Comparison of ENCODE assay signal across 21 cellular contexts in the genomic region with DNA sequence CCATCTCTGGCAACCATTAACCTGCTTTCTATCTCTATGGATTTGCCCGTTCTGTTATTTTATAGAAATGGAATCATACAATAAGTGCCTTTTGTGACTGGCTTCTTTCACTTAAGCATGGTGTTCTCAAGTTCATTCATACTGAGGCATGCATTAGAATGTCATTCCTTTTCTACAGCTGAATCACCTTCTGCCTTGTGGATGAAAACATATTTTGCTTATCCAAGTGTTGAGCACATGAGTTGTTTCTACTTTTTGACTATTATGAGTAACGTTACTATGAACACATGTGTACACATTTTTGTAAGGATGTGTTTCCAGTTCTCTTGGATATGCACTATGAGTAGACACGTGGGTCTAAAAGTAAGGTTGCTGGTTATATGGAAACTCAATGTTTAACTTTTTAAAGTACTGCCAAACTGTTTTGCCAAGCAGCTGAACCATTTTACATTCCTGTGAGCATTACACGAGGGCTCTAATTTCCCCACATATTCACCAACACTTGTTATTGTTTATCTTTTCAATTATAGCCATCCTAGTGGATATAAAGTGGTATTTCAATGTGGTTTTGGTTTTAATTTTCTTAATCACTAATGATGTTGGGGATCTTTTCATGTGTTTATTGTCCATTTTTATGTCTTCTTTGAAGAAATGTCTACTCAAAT.
"Had no signal": no experiment of that assay in that cellular context is flagged by ENCODE, and none has a peak within 500 bp of the region (broad histone marks: within the 10 kb centered on the region; RNA-seq: fewer than 3 reads in every experiment).

No MANE protein-coding gene starts in this region.

- ATAC-seq: activated CD8-positive, alpha-beta T cell treated with anti-CD3 and anti-CD28 coated beads, Interleukin-2, amount 10 ng/mL, durations not matched to agents 7 days and 5 days; esophagus mucosa; left lobe of liver had no signal

- H3K36me3 ChIP-seq: cardiac muscle cell, neural progenitor cell, transverse colon, vagina had no signal

- H3K27me3 ChIP-seq: cardiac muscle cell, neural progenitor cell, transverse colon, vagina had no signal

- H3K27me3 Mint-ChIP-seq: activated naive CD8-positive, alpha-beta T cell treated with anti-CD3 and anti-CD28 coated beads, Interleukin-2, amount 10 ng/mL, durations not matched to agents 7 days and 5 days had no signal

- H3K4me3 Mint-ChIP-seq: activated CD8-positive, alpha-beta T cell treated with anti-CD3 and anti-CD28 coated beads, Interleukin-2, amount 10 ng/mL, durations not matched to agents 7 days and 5 days; activated naive CD8-positive, alpha-beta T cell treated with anti-CD3 and anti-CD28 coated beads, Interleukin-2, amount 10 ng/mL, durations not matched to agents 7 days and 5 days; immature natural killer cell; naive B cell; neural progenitor cell had no signal

- DNase-seq: activated CD4-positive, alpha-beta T cell treated with anti-CD3 and anti-CD28 coated beads for 4 hours; activated CD8-positive, alpha-beta memory T cell treated with anti-CD3 and anti-CD28 coated beads, Interleukin-2, amount 50 U/mL, for 48 hours; activated CD8-positive, alpha-beta T cell treated with anti-CD3 and anti-CD28 coated beads, Interleukin-2, amount 10 ng/mL, durations not matched to agents 7 days and 5 days; activated naive CD4-positive, alpha-beta T cell; activated naive CD8-positive, alpha-beta T cell treated with anti-CD3 and anti-CD28 coated beads, Interleukin-2, amount 10 ng/mL, durations not matched to agents 7 days and 5 days; anterior cingulate cortex; foreskin melanocyte; immature natural killer cell; naive B cell; retina; stimulated activated CD4-positive, alpha-beta T cell treated with anti-CD3 and anti-CD28 coated beads, Interleukin-4, amount 100 ng/mL, for 24 hours; stimulated activated naive CD4-positive, alpha-beta T cell treated with Interleukin-2 at 50 U/mL for 16 hours; substantia nigra; T-helper 2 cell; transverse colon had no signal

- H3K4me3 ChIP-seq: cardiac muscle cell, neural progenitor cell, transverse colon, vagina had no signal

- H3K27ac Mint-ChIP-seq: activated CD8-positive, alpha-beta T cell treated with anti-CD3 and anti-CD28 coated beads, Interleukin-2, amount 10 ng/mL, durations not matched to agents 7 days and 5 days; activated naive CD8-positive, alpha-beta T cell treated with anti-CD3 and anti-CD28 coated beads, Interleukin-2, amount 10 ng/mL, durations not matched to agents 7 days and 5 days; immature natural killer cell; naive B cell; neural progenitor cell had no signal

- H3K9me3 Mint-ChIP-seq: immature natural killer cell had no signal

- H3K27ac ChIP-seq: cardiac muscle cell, neural progenitor cell, parathyroid adenoma, transverse colon, vagina had no signal

- H3K4me1 ChIP-seq: parathyroid adenoma, transverse colon, vagina had no signal

- H3K9me3 ChIP-seq: transverse colon, vagina had no signal

- H3K36me3 Mint-ChIP-seq: activated naive CD8-positive, alpha-beta T cell treated with anti-CD3 and anti-CD28 coated beads, Interleukin-2, amount 10 ng/mL, durations not matched to agents 7 days and 5 days; immature natural killer cell; naive B cell; neural progenitor cell had no signal
